In the genomic region with DNA sequence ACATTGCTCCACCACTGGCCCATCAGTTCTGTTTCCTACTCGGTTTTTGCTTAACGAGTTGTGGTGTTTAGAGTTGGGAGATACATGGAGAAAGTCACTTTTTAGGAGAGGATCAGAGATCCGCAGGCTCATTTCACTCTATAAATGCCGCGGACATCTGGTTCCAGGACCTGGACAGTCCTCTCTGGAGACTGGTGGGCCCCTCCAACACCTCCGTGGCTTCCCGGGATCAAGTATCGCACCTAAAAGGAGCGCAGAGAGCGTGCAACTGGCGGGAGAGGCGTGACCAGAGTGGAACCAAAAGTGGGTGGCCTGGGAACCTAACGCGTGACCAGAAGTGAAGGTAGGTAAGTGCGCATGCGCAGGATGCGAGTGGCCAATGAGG, we compare ENCODE assay signal across 1 cellular context.
A peak's percentile ranks its signal among the peaks of the same experiment; 100 is the strongest.
TF ChIP-seq lines count a peak whose summit lies in the region.

No MANE protein-coding gene starts in this region.

TF ChIP-seq in K562, 482 proteins besides CTCF, POLR2A, EP300 and RAD21 (continued from another document and continues in another):
- TF ChIP-seq, protein P1, sequence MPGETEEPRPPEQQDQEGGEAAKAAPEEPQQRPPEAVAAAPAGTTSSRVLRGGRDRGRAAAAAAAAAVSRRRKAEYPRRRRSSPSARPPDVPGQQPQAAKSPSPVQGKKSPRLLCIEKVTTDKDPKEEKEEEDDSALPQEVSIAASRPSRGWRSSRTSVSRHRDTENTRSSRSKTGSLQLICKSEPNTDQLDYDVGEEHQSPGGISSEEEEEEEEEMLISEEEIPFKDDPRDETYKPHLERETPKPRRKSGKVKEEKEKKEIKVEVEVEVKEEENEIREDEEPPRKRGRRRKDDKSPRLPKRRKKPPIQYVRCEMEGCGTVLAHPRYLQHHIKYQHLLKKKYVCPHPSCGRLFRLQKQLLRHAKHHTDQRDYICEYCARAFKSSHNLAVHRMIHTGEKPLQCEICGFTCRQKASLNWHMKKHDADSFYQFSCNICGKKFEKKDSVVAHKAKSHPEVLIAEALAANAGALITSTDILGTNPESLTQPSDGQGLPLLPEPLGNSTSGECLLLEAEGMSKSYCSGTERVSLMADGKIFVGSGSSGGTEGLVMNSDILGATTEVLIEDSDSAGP (CRISPR knock-in tag; IDR thresholded peaks at IDR 0.05), result no peak
- TF ChIP-seq, protein P2, sequence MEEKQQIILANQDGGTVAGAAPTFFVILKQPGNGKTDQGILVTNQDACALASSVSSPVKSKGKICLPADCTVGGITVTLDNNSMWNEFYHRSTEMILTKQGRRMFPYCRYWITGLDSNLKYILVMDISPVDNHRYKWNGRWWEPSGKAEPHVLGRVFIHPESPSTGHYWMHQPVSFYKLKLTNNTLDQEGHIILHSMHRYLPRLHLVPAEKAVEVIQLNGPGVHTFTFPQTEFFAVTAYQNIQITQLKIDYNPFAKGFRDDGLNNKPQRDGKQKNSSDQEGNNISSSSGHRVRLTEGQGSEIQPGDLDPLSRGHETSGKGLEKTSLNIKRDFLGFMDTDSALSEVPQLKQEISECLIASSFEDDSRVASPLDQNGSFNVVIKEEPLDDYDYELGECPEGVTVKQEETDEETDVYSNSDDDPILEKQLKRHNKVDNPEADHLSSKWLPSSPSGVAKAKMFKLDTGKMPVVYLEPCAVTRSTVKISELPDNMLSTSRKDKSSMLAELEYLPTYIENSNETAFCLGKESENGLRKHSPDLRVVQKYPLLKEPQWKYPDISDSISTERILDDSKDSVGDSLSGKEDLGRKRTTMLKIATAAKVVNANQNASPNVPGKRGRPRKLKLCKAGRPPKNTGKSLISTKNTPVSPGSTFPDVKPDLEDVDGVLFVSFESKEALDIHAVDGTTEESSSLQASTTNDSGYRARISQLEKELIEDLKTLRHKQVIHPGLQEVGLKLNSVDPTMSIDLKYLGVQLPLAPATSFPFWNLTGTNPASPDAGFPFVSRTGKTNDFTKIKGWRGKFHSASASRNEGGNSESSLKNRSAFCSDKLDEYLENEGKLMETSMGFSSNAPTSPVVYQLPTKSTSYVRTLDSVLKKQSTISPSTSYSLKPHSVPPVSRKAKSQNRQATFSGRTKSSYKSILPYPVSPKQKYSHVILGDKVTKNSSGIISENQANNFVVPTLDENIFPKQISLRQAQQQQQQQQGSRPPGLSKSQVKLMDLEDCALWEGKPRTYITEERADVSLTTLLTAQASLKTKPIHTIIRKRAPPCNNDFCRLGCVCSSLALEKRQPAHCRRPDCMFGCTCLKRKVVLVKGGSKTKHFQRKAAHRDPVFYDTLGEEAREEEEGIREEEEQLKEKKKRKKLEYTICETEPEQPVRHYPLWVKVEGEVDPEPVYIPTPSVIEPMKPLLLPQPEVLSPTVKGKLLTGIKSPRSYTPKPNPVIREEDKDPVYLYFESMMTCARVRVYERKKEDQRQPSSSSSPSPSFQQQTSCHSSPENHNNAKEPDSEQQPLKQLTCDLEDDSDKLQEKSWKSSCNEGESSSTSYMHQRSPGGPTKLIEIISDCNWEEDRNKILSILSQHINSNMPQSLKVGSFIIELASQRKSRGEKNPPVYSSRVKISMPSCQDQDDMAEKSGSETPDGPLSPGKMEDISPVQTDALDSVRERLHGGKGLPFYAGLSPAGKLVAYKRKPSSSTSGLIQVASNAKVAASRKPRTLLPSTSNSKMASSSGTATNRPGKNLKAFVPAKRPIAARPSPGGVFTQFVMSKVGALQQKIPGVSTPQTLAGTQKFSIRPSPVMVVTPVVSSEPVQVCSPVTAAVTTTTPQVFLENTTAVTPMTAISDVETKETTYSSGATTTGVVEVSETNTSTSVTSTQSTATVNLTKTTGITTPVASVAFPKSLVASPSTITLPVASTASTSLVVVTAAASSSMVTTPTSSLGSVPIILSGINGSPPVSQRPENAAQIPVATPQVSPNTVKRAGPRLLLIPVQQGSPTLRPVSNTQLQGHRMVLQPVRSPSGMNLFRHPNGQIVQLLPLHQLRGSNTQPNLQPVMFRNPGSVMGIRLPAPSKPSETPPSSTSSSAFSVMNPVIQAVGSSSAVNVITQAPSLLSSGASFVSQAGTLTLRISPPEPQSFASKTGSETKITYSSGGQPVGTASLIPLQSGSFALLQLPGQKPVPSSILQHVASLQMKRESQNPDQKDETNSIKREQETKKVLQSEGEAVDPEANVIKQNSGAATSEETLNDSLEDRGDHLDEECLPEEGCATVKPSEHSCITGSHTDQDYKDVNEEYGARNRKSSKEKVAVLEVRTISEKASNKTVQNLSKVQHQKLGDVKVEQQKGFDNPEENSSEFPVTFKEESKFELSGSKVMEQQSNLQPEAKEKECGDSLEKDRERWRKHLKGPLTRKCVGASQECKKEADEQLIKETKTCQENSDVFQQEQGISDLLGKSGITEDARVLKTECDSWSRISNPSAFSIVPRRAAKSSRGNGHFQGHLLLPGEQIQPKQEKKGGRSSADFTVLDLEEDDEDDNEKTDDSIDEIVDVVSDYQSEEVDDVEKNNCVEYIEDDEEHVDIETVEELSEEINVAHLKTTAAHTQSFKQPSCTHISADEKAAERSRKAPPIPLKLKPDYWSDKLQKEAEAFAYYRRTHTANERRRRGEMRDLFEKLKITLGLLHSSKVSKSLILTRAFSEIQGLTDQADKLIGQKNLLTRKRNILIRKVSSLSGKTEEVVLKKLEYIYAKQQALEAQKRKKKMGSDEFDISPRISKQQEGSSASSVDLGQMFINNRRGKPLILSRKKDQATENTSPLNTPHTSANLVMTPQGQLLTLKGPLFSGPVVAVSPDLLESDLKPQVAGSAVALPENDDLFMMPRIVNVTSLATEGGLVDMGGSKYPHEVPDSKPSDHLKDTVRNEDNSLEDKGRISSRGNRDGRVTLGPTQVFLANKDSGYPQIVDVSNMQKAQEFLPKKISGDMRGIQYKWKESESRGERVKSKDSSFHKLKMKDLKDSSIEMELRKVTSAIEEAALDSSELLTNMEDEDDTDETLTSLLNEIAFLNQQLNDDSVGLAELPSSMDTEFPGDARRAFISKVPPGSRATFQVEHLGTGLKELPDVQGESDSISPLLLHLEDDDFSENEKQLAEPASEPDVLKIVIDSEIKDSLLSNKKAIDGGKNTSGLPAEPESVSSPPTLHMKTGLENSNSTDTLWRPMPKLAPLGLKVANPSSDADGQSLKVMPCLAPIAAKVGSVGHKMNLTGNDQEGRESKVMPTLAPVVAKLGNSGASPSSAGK (IDR thresholded peaks at IDR 0.05), result peak; percentile 91
- TF ChIP-seq HMGN3 (IDR thresholded peaks at IDR 0.05; ENCODE audit: borderline replicate concordance, extremely low read depth, insufficient read length, low read depth, low read length) (no peak), BHLHE40 (IDR thresholded peaks at IDR 0.05; ENCODE audit: low read length) (peak; percentile 91), ZKSCAN1 (IDR thresholded peaks at IDR 0.05; ENCODE audit: low read depth, low read length) (no peak), NFIC (IDR thresholded peaks at IDR 0.05) (no peak), SIN3A (IDR thresholded peaks at IDR 0.05; ENCODE audit: borderline replicate concordance in 2 of 2, control insufficient read depth in 1 of 2, low read depth in 2 of 2, low read length in 2 of 2) (peak in 1 of 2 experiments; percentile 58; a peak in 1 of 4 replicates), ZNF644 (tag; IDR thresholded peaks at IDR 0.05; ENCODE audit: low read depth) (0 out of 2 replicates have a peak, but pooled peaks have one; percentile 34), LCOR (CRISPR knock-in tag; IDR thresholded peaks at IDR 0.05) (0 out of 2 replicates have a peak, but pooled peaks have one; percentile 25), L3MBTL2 (IDR thresholded peaks at IDR 0.05) (peak; percentile 95), MCM5 (IDR thresholded peaks at IDR 0.05; ENCODE audit: low read depth) (no peak), TAF1 (IDR thresholded peaks at IDR 0.05; ENCODE audit: control insufficient read depth, extremely low read depth, insufficient read depth, low read length, severe bottlenecking) (peak; percentile 74)
- TF ChIP-seq, protein P3, sequence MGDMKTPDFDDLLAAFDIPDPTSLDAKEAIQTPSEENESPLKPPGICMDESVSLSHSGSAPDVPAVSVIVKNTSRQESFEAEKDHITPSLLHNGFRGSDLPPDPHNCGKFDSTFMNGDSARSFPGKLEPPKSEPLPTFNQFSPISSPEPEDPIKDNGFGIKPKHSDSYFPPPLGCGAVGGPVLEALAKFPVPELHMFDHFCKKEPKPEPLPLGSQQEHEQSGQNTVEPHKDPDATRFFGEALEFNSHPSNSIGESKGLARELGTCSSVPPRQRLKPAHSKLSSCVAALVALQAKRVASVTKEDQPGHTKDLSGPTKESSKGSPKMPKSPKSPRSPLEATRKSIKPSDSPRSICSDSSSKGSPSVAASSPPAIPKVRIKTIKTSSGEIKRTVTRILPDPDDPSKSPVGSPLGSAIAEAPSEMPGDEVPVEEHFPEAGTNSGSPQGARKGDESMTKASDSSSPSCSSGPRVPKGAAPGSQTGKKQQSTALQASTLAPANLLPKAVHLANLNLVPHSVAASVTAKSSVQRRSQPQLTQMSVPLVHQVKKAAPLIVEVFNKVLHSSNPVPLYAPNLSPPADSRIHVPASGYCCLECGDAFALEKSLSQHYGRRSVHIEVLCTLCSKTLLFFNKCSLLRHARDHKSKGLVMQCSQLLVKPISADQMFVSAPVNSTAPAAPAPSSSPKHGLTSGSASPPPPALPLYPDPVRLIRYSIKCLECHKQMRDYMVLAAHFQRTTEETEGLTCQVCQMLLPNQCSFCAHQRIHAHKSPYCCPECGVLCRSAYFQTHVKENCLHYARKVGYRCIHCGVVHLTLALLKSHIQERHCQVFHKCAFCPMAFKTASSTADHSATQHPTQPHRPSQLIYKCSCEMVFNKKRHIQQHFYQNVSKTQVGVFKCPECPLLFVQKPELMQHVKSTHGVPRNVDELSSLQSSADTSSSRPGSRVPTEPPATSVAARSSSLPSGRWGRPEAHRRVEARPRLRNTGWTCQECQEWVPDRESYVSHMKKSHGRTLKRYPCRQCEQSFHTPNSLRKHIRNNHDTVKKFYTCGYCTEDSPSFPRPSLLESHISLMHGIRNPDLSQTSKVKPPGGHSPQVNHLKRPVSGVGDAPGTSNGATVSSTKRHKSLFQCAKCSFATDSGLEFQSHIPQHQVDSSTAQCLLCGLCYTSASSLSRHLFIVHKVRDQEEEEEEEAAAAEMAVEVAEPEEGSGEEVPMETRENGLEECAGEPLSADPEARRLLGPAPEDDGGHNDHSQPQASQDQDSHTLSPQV (IDR thresholded peaks at IDR 0.05), result 0 out of 2 replicates have a peak, but pooled peaks have one; percentile 51
- TF ChIP-seq, protein P4, sequence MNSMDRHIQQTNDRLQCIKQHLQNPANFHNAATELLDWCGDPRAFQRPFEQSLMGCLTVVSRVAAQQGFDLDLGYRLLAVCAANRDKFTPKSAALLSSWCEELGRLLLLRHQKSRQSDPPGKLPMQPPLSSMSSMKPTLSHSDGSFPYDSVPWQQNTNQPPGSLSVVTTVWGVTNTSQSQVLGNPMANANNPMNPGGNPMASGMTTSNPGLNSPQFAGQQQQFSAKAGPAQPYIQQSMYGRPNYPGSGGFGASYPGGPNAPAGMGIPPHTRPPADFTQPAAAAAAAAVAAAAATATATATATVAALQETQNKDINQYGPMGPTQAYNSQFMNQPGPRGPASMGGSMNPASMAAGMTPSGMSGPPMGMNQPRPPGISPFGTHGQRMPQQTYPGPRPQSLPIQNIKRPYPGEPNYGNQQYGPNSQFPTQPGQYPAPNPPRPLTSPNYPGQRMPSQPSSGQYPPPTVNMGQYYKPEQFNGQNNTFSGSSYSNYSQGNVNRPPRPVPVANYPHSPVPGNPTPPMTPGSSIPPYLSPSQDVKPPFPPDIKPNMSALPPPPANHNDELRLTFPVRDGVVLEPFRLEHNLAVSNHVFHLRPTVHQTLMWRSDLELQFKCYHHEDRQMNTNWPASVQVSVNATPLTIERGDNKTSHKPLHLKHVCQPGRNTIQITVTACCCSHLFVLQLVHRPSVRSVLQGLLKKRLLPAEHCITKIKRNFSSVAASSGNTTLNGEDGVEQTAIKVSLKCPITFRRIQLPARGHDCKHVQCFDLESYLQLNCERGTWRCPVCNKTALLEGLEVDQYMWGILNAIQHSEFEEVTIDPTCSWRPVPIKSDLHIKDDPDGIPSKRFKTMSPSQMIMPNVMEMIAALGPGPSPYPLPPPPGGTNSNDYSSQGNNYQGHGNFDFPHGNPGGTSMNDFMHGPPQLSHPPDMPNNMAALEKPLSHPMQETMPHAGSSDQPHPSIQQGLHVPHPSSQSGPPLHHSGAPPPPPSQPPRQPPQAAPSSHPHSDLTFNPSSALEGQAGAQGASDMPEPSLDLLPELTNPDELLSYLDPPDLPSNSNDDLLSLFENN (IDR thresholded peaks at IDR 0.05; ENCODE audit: low read depth in 2 of 2, low read length in 2 of 2), result peak in 1 of 2 experiments; percentile 35; a peak in 1 of 4 replicates
- TF ChIP-seq, protein P5, sequence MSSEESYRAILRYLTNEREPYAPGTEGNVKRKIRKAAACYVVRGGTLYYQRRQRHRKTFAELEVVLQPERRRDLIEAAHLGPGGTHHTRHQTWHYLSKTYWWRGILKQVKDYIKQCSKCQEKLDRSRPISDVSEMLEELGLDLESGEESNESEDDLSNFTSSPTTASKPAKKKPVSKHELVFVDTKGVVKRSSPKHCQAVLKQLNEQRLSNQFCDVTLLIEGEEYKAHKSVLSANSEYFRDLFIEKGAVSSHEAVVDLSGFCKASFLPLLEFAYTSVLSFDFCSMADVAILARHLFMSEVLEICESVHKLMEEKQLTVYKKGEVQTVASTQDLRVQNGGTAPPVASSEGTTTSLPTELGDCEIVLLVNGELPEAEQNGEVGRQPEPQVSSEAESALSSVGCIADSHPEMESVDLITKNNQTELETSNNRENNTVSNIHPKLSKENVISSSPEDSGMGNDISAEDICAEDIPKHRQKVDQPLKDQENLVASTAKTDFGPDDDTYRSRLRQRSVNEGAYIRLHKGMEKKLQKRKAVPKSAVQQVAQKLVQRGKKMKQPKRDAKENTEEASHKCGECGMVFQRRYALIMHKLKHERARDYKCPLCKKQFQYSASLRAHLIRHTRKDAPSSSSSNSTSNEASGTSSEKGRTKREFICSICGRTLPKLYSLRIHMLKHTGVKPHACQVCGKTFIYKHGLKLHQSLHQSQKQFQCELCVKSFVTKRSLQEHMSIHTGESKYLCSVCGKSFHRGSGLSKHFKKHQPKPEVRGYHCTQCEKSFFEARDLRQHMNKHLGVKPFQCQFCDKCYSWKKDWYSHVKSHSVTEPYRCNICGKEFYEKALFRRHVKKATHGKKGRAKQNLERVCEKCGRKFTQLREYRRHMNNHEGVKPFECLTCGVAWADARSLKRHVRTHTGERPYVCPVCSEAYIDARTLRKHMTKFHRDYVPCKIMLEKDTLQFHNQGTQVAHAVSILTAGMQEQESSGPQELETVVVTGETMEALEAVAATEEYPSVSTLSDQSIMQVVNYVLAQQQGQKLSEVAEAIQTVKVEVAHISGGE (CRISPR knock-in tag; IDR thresholded peaks at IDR 0.05), result peak in 1 of 3 experiments; percentile 24; a peak in 1 of 6 replicates
